Comparison of ENCODE assay signal across 1 cellular context in the genomic region with DNA sequence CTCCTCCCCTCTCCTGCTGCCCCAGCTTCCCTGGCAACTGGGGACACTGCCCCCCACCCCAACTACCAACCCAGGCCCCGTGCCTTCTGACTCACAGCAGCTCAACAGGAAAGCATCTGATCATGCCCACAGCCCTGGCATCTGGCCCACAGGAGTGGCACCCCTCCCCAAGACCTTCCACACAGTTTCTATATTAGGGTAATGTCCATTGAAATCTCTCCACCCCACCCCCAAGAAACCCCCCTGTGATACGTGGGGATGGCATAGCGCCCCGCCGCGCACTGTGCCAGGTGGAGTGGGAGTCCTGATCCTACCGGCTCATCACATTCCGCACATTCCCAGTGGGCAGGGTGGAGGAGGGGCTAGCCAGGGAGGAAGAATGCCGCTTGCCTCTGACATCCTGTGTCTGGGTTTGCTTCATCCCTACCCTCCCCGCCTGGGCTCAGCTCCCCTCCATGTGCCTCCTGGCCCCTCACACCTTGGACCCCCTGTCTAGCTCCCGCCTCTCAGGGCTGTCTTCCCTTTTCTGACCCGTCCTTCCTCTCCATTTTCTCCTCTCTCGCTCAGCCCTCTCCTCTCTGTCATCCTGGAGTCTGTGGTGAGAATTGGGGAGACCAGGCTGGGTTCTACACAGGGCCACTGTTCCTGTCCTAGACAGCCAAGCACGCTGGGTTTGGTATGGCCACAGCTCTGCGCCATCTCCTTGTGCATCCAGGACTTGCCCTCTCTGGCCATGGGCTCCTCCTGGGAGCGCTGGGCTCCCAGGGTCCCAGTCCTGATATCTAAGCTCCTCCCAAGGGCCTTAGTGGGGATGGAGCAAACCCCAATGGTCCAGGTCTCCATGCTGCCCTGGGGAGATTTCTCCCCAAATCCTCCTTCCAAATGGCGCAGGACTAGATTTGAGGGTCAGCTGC.
TF ChIP-seq lines count a peak whose summit lies in the region.

No MANE protein-coding gene starts in this region.

TF ChIP-seq in SK-N-SH treated with all-trans-retinoic acid at 6 μM for 48 hours, 23 proteins besides CTCF, POLR2A, EP300 and RAD21 (continued from another document):
- TF ChIP-seq ISL1 (CRISPR knock-in tag; IDR thresholded peaks at IDR 0.05): 0 out of 2 replicates have a peak, but pooled peaks have one; percentile 12
- TF ChIP-seq, protein P1, sequence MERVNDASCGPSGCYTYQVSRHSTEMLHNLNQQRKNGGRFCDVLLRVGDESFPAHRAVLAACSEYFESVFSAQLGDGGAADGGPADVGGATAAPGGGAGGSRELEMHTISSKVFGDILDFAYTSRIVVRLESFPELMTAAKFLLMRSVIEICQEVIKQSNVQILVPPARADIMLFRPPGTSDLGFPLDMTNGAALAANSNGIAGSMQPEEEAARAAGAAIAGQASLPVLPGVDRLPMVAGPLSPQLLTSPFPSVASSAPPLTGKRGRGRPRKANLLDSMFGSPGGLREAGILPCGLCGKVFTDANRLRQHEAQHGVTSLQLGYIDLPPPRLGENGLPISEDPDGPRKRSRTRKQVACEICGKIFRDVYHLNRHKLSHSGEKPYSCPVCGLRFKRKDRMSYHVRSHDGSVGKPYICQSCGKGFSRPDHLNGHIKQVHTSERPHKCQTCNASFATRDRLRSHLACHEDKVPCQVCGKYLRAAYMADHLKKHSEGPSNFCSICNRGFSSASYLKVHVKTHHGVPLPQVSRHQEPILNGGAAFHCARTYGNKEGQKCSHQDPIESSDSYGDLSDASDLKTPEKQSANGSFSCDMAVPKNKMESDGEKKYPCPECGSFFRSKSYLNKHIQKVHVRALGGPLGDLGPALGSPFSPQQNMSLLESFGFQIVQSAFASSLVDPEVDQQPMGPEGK (CRISPR knock-in tag; IDR thresholded peaks at IDR 0.05; ENCODE audit: borderline replicate concordance): peak; percentile 47; the same call in 1 of the 2 replicates
- TF ChIP-seq BACH2 (CRISPR knock-in tag; IDR thresholded peaks at IDR 0.05; ENCODE audit: borderline replicate concordance): no peak
- no peak for TF ChIP-seq ARNTL (CRISPR knock-in tag; IDR thresholded peaks at IDR 0.05; ENCODE audit: borderline replicate concordance, low read depth)
- 0 out of 2 replicates have a peak, but pooled peaks have one; percentile 15 for TF ChIP-seq ZFP3 (CRISPR knock-in tag; IDR thresholded peaks at IDR 0.05)
- no peak for TF ChIP-seq TCF4 (CRISPR knock-in tag; IDR thresholded peaks at IDR 0.05; ENCODE audit: borderline replicate concordance)
